8 cellular contexts compared by ENCODE assay signal in genomic region chr3:155701882-155702465, GRCh38. TPM values are rescaled to one million over a fixed set of nuclear protein-coding genes. Genes with fewer than 3 reads are reported as not detected.
DNase-seq lines count a peak whose midpoint lies in the region; ATAC-seq, FAIRE-seq and TF ChIP-seq lines count a peak whose summit lies in the region.

No MANE protein-coding gene starts in this region.

- no peak overlapping the region for H3K27ac ChIP-seq in SK-N-MC

- H3K4me3 ChIP-seq in SK-N-MC: no peak overlapping the region
- no peak overlapping the region for H3K4me3 ChIP-seq in fibroblast of mammary gland (ENCODE audit: control insufficient read depth, low read depth, low read length)

- DNase-seq in DMS153 treated with DMSO at 0.1 percent for 48 hours (lab: John Stamatoyannopoulos, UW; ENCODE audit: unreplicated experiment) (peak; percentile 47), H4 (ENCODE audit: low spot score) (peak; percentile 70), NCI-H1105 treated with DMSO at 0.1 percent for 48 hours (lab: John Stamatoyannopoulos, UW) (peak; percentile 80), SK-N-MC (ENCODE audit: low read depth, low spot score) (peak; percentile 74), fibroblast of mammary gland (ENCODE audit: low read depth) (peak; percentile 65), non-pigmented ciliary epithelial cell (ENCODE audit: low read depth) (peak; percentile 6), GM19239 (ENCODE audit: insufficient read length, low spot score) (no peak)

- no peak for ATAC-seq in GM18873 (IDR thresholded peaks at IDR 0.05; ENCODE audit: low FRiP score, unreplicated experiment)

- no peaks in the 10 kb centered on the region for H3K36me3 ChIP-seq in SK-N-MC (ENCODE audit: insufficient read depth, low read length)

- H3K9ac ChIP-seq in SK-N-MC (ENCODE audit: insufficient read length): no peak overlapping the region

- TF ChIP-seq CTCF in fibroblast of mammary gland (conservative IDR thresholded peaks at IDR 0.05; ENCODE audit: control insufficient read depth, insufficient read depth, low read depth, low read length): peak; percentile 54

- no peak for FAIRE-seq in GM19239 (lab: Jason Lieb, UNC)

- H3K9me3 ChIP-seq in SK-N-MC (ENCODE audit: low read depth, low read length): no peaks in the 10 kb centered on the region

RNA-seq across cellular contexts. Expression of gene PLCH1, which starts 42.9 kb away (rescaled TPM):
- 0.62 and 1.1 TPM in 2 replicates for total RNA-seq in H4 (2014; rRNA removed; shearing (Covaris generic))
